10 cellular contexts compared by ENCODE assay signal in the genomic region with DNA sequence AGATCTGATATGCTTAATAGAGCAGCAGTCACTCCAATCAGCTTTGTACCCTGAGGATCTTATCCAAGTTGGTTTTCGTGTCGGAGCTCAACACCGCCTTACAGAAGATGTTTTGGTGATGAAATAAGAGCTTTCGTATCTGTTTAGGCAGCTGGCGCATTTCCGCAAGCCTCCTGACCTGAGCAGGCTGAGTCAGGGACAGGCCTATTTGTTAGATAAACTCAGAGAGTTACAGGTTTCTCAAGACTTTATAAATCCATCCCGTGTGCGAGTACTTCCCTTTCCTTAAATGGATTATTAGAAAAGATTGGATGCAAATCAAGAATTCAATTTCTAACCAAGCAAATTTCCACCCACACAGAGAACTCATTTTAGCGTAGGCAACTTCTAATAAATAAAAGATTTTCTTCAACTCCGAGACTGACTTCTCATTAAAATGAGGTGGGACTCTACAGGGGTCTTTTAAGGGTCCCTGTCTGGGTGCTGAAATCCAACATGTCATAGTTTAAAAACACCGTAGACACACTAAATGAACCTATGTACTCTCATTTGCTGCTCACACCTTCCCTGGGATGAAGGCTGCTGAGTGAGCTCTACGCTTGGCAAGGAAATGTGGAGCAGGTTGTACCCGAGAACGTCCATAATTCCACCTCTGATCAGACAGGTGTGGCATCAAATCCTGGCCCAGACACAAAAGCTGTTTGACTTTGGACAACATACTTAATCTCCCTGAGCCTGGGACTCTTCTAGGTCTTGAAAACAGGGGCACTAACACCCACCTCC.
A peak's percentile ranks its signal among the peaks of the same experiment; 100 is the strongest.
DNase-seq lines count a peak whose midpoint lies in the region; ATAC-seq, FAIRE-seq and TF ChIP-seq lines count a peak whose summit lies in the region.
"Had no signal": no experiment of that assay in that cellular context is flagged by ENCODE, and none has a peak within 500 bp of the region (broad histone marks: within the 10 kb centered on the region; RNA-seq: fewer than 3 reads in every experiment).

No MANE protein-coding gene starts in this region.

- WGBS in suprapubic skin, result 35% methylated on average over 14 of the region's 14 CpGs

- H3K27ac ChIP-seq in suprapubic skin, result peak overlapping the region; percentile 70
- H3K27ac ChIP-seq: thyroid gland had no signal

- in situ Hi-C loops in ACHN (cut with HindIII; ENCODE audit: low pct_ligation_motif_present, low pct_unique_long_range_greater_than_20kb, low sequenced_read_pairs), result no loop called here

- peaks cover 10% of the 10 kb centered on the region for H3K4me1 ChIP-seq in suprapubic skin
- H3K4me1 ChIP-seq: thyroid gland had no signal

- no peak for TF ChIP-seq POLR2A in suprapubic skin (IDR thresholded peaks at IDR 0.05)

- TF ChIP-seq EP300 in suprapubic skin (IDR thresholded peaks at IDR 0.05), result no peak

- ATAC-seq in GM21447 (IDR thresholded peaks at IDR 0.05; ENCODE audit: unreplicated experiment) (no peak), GM19463 (IDR thresholded peaks at IDR 0.05; ENCODE audit: unreplicated experiment) (no peak)
- ATAC-seq: activated CD8-positive, alpha-beta T cell treated with anti-CD3 and anti-CD28 coated beads, Interleukin-2, amount 10 ng/mL, durations not matched to agents 7 days and 5 days had no signal

- no peaks in the 10 kb centered on the region for H3K36me3 ChIP-seq in bronchial epithelial cell (ENCODE audit: control insufficient read depth, insufficient read depth, low read length)
- no peaks in the 10 kb centered on the region for H3K36me3 ChIP-seq in suprapubic skin
- H3K36me3 ChIP-seq: thyroid gland had no signal

- no peak overlapping the region for H3K4me3 ChIP-seq in bronchial epithelial cell (ENCODE audit: low read depth, low read length)
- H3K4me3 ChIP-seq in suprapubic skin, result no peak overlapping the region
- H3K4me3 ChIP-seq: thyroid gland had no signal

- no peak for TF ChIP-seq CTCF in bronchial epithelial cell (IDR thresholded peaks at IDR 0.05; ENCODE audit: insufficient read depth, low read length, severe bottlenecking)
- no peak for TF ChIP-seq CTCF in suprapubic skin (IDR thresholded peaks at IDR 0.05)

- H3K27me3 ChIP-seq in bronchial epithelial cell (ENCODE audit: control insufficient read depth, insufficient read depth, low read length) (no peaks in the 10 kb centered on the region), suprapubic skin (no peaks in the 10 kb centered on the region)
- H3K27me3 ChIP-seq: thyroid gland had no signal

- FAIRE-seq in bronchial epithelial cell (lab: Jason Lieb, UNC), result peak; percentile 52

- DNase-seq in HPDE6-E6E7 (ENCODE audit: extremely low spot score) (peak; percentile 90), bronchial epithelial cell (ENCODE audit: low read depth) (peak; percentile 99), left kidney (ENCODE audit: low read depth, low spot score) (peak; percentile 83), suprapubic skin (ENCODE audit: low spot score in 2 of 2) (peak in 1 of 2 donors; percentile 84), CD1c-positive myeloid dendritic cell (ENCODE audit: extremely low spot score) (no peak), ACHN (no peak)
- DNase-seq: activated CD8-positive, alpha-beta T cell treated with anti-CD3 and anti-CD28 coated beads, Interleukin-2, amount 10 ng/mL, durations not matched to agents 7 days and 5 days had no signal

- H3K9me3 ChIP-seq in suprapubic skin, result no peaks in the 10 kb centered on the region
- H3K9me3 ChIP-seq: thyroid gland had no signal

Comparison
In these comparisons a context has a peak if more than half of its experiments do, and no peak if none do; other contexts are left out.
1. DNase-seq: peak in HPDE6-E6E7 (single experiment), bronchial epithelial cell (single experiment) and left kidney (single experiment); none in CD1c-positive myeloid dendritic cell (single experiment) and ACHN (single experiment).